In the genomic region with DNA sequence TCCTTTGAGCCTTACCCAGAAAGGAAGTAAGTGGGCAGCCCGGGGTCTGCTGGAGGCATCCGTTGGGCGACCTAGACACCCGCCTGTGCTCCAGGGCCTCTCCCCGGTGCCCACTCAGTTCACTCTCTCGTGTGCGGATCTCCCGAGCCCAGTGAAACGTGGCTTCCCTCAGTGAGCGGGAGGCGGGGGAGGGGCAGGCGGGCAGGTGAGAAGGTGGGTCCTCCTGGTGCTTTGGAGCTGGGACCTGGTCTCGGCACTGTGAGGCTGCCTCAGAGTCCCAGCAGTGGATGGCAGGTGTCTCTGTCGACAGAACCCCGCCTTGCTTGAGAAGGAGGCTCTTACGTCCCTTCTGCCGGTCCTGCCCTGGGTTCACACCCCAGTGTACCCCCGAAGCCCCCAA, we compare ENCODE assay signal across 16 cellular contexts. TPM values are rescaled to one million over a fixed set of nuclear protein-coding genes. Genes with fewer than 3 reads are reported as not detected.
A peak's percentile ranks its signal among the peaks of the same experiment; 100 is the strongest.
DNase-seq lines count a peak whose midpoint lies in the region; TF ChIP-seq lines count a peak whose summit lies in the region.
"Had no signal": no experiment of that assay in that cellular context is flagged by ENCODE, and none has a peak within 500 bp of the region (broad histone marks: within the 10 kb centered on the region; RNA-seq: fewer than 3 reads in every experiment).

No MANE protein-coding gene starts in this region.

- CTCF ChIA-PET in activated CD4-positive, alpha-beta memory T cell treated with anti-CD3 and anti-CD28 coated beads for 36 hours (lab: Charles Lee), result no interaction called here
- CTCF ChIA-PET in activated CD4-positive, alpha-beta memory T cell treated with anti-CD3 and anti-CD28 coated beads, Interleukin-2, amount 10 ng/mL, durations not matched to agents 7 days and 5 days (lab: Charles Lee), result no interaction called here

- no peak overlapping the region for H3T11ph ChIP-seq in H9 (ENCODE audit: low read length)

- H3K9ac ChIP-seq in H9 (ENCODE audit: extremely low read depth, insufficient read length, low read length), result no peak overlapping the region

- no peaks in the 10 kb centered on the region for H3K9me3 Mint-ChIP-seq in activated CD4-positive, alpha-beta memory T cell treated with anti-CD3 and anti-CD28 coated beads for 36 hours
- H3K9me3 Mint-ChIP-seq in activated CD4-positive, alpha-beta memory T cell treated with anti-CD3 and anti-CD28 coated beads, Interleukin-2, amount 10 ng/mL, durations not matched to agents 7 days and 5 days, result no peaks in the 10 kb centered on the region
- no peaks in the 10 kb centered on the region; a peak in 1 of 5 replicates for H3K9me3 Mint-ChIP-seq in H9
- H3K9me3 Mint-ChIP-seq in immature natural killer cell, result no peaks in the 10 kb centered on the region
- H3K9me3 Mint-ChIP-seq: HFFc6 had no signal

- peaks cover 36% of the 10 kb centered on the region for H3K4me1 Mint-ChIP-seq in activated CD4-positive, alpha-beta memory T cell treated with anti-CD3 and anti-CD28 coated beads for 36 hours (ENCODE audit: low read depth)
- H3K4me1 Mint-ChIP-seq in activated CD4-positive, alpha-beta memory T cell treated with anti-CD3 and anti-CD28 coated beads, Interleukin-2, amount 10 ng/mL, durations not matched to agents 7 days and 5 days, result peaks cover 36% of the 10 kb centered on the region
- H3K4me1 Mint-ChIP-seq in H9, result peaks cover 9 to 24% of the 10 kb centered on the region in 2 experiments
- peaks cover 56 to 69% of the 10 kb centered on the region in 2 donors for H3K4me1 Mint-ChIP-seq in immature natural killer cell

- no peak overlapping the region for H3K27ac ChIP-seq in H9 (ENCODE audit: insufficient read length, low read depth, low read length)
- H3K27ac ChIP-seq: C4-2B, PC-9 had no signal

- H3K27ac Mint-ChIP-seq in activated CD4-positive, alpha-beta memory T cell treated with anti-CD3 and anti-CD28 coated beads for 36 hours, result peak overlapping the region; percentile 24
- no peak overlapping the region for H3K27ac Mint-ChIP-seq in activated CD4-positive, alpha-beta memory T cell treated with anti-CD3 and anti-CD28 coated beads, Interleukin-2, amount 10 ng/mL, durations not matched to agents 7 days and 5 days
- H3K27ac Mint-ChIP-seq in H9 (peak overlapping the region in 2 of 3 experiments; percentile 61 to 81; a peak in 3 of 7 replicates), immature natural killer cell (peak overlapping the region in 5 of 6 donors; percentile 75 to 88 (median 84))

- no peak overlapping the region for H4K8ac ChIP-seq in H9 (replicated peaks; ENCODE audit: insufficient read length, low read depth, low read length)

- no peaks in the 10 kb centered on the region for H3K79me1 ChIP-seq in H9 (ENCODE audit: insufficient read depth, low read depth, low read length, poor library complexity, severe bottlenecking)

- H3K4ac ChIP-seq in H9 (ENCODE audit: low read depth, low read length), result no peak overlapping the region

- H3K4me2 ChIP-seq in H9 (ENCODE audit: insufficient read depth, insufficient read length, low read length), result no peak overlapping the region
- H3K4me2 ChIP-seq: PC-9 had no signal

- no peak overlapping the region for H2BK120ac ChIP-seq in H9 (ENCODE audit: low read depth, low read length, poor library complexity, severe bottlenecking)

- POLR2A ChIA-PET in activated CD4-positive, alpha-beta memory T cell treated with anti-CD3 and anti-CD28 coated beads for 36 hours (lab: Charles Lee), result no interaction called here
- POLR2A ChIA-PET in activated CD4-positive, alpha-beta memory T cell treated with anti-CD3 and anti-CD28 coated beads, Interleukin-2, amount 10 ng/mL, durations not matched to agents 7 days and 5 days (lab: Charles Lee), result no interaction called here

- no CpG with 5 or more reads among the region's 18 CpGs for WGBS in H9 (ENCODE audit: extremely low coverage, insufficient read length, low lambda C conversion rate)

- intact Hi-C loops in activated CD4-positive, alpha-beta memory T cell treated with anti-CD3 and anti-CD28 coated beads for 36 hours (cut with micrococcal nuclease), result no loop called here

- no peak overlapping the region for H4K91ac ChIP-seq in H9 (ENCODE audit: insufficient read length, low read depth, low read length)

- H3K27me3 Mint-ChIP-seq in activated CD4-positive, alpha-beta memory T cell treated with anti-CD3 and anti-CD28 coated beads for 36 hours, result no peaks in the 10 kb centered on the region
- no peaks in the 10 kb centered on the region for H3K27me3 Mint-ChIP-seq in activated CD4-positive, alpha-beta memory T cell treated with anti-CD3 and anti-CD28 coated beads, Interleukin-2, amount 10 ng/mL, durations not matched to agents 7 days and 5 days
- H3K27me3 Mint-ChIP-seq in H9 (ENCODE audit: low read depth), result peaks cover 2% of the 10 kb centered on the region
- peaks cover 24 to 35% (median 26%) of the 10 kb centered on the region in 3 donors for H3K27me3 Mint-ChIP-seq in immature natural killer cell (ENCODE audit: low read depth in 3 of 3)

- no peaks in the 10 kb centered on the region for H3K27me3 ChIP-seq in H9 (ENCODE audit: insufficient read depth, low read length)
- H3K27me3 ChIP-seq: MG63 had no signal

- no peaks in the 10 kb centered on the region for H3K4me1 ChIP-seq in H9 (ENCODE audit: insufficient read depth, low read length)

- H3K23ac ChIP-seq in H9 (ENCODE audit: insufficient read length, low read depth, low read length), result no peak overlapping the region

- H3K18ac ChIP-seq in H9 (ENCODE audit: insufficient read length, low read depth, low read length), result no peak overlapping the region

- no peak for TF ChIP-seq CTCF in H9 (conservative IDR thresholded peaks at IDR 0.05)

- H2BK20ac ChIP-seq in H9 (ENCODE audit: low read depth, low read length, poor library complexity, severe bottlenecking), result no peak overlapping the region

- no peak overlapping the region for H2BK12ac ChIP-seq in H9 (ENCODE audit: insufficient read length, low read depth, low read length)

- no peak for DNase-seq in activated CD4-positive, alpha-beta memory T cell treated with anti-CD3 and anti-CD28 coated beads for 36 hours
- DNase-seq in activated CD4-positive, alpha-beta memory T cell treated with anti-CD3 and anti-CD28 coated beads, Interleukin-2, amount 10 ng/mL, durations not matched to agents 7 days and 5 days, result no peak
- no peak for DNase-seq in H9
- no peak for DNase-seq in immature natural killer cell
- no peak for DNase-seq in mucosa of gallbladder (ENCODE audit: low spot score)
- no peak for DNase-seq in DMS 273 (lab: John Stamatoyannopoulos, UW; ENCODE audit: unreplicated experiment)
- DNase-seq: AML-193, HFFc6, MG63, NCI-H1048, NCI-H146, NCI-H2029 treated with DMSO at 0.1 percent for 48 hours, NCI-H2171, NCI-H526 had no signal

- no peaks in the 10 kb centered on the region for H3K79me2 ChIP-seq in H9 (ENCODE audit: insufficient read depth, low read length)

- no peak overlapping the region for H2AK5ac ChIP-seq in H9 (ENCODE audit: insufficient read length, low read length)

- no peaks in the 10 kb centered on the region for H4K20me1 ChIP-seq in H9 (ENCODE audit: control insufficient read depth, insufficient read depth, insufficient read length)

- H3K56ac ChIP-seq in H9 (ENCODE audit: insufficient read length, low read depth, low read length), result no peak overlapping the region

- peaks cover 40% of the 10 kb centered on the region for H3K36me3 Mint-ChIP-seq in activated CD4-positive, alpha-beta memory T cell treated with anti-CD3 and anti-CD28 coated beads for 36 hours
- H3K36me3 Mint-ChIP-seq in activated CD4-positive, alpha-beta memory T cell treated with anti-CD3 and anti-CD28 coated beads, Interleukin-2, amount 10 ng/mL, durations not matched to agents 7 days and 5 days (ENCODE audit: low read depth), result peaks cover 63% of the 10 kb centered on the region
- H3K36me3 Mint-ChIP-seq in H9 (ENCODE audit: insufficient read depth in 1 of 3, low read depth in 3 of 3) (peaks cover 16 to 61% (median 53%) of the 10 kb centered on the region in 3 experiments; a peak in 6 of 7 replicates), immature natural killer cell (peaks cover 21 to 47% (median 28%) of the 10 kb centered on the region in 3 donors)

- H3K14ac ChIP-seq in H9 (ENCODE audit: insufficient read depth, low read length), result no peak overlapping the region

- no peak overlapping the region for H2BK5ac ChIP-seq in H9 (ENCODE audit: insufficient read length, low read length)

- H3K4me3 Mint-ChIP-seq in activated CD4-positive, alpha-beta memory T cell treated with anti-CD3 and anti-CD28 coated beads for 36 hours, result no peak overlapping the region
- H3K4me3 Mint-ChIP-seq in activated CD4-positive, alpha-beta memory T cell treated with anti-CD3 and anti-CD28 coated beads, Interleukin-2, amount 10 ng/mL, durations not matched to agents 7 days and 5 days, result no peak overlapping the region
- H3K4me3 Mint-ChIP-seq in H9 (no peak overlapping the region), immature natural killer cell (peak overlapping the region in 2 of 5 donors; percentile 35 to 63)
- H3K4me3 Mint-ChIP-seq: HFFc6 had no signal

- no peak overlapping the region for H2BK15ac ChIP-seq in H9 (ENCODE audit: low read depth, low read length)

- no peak overlapping the region for H2AFZ ChIP-seq in H9 (ENCODE audit: low read length)
- H2AFZ ChIP-seq: PC-9 had no signal

- no peaks in the 10 kb centered on the region for H3K23me2 ChIP-seq in H9 (ENCODE audit: insufficient read length, low read depth, low read length, poor library complexity, severe bottlenecking)

- H4K5ac ChIP-seq in H9 (ENCODE audit: insufficient read length, low read depth, low read length), result no peak overlapping the region

- no peaks in the 10 kb centered on the region for H3K9me3 ChIP-seq in H9 (ENCODE audit: control insufficient read depth, low read depth, low read length)
- H3K9me3 ChIP-seq: MG63 had no signal

RNA-seq across cellular contexts. Expression of gene ZNF276, which starts 8.0 kb away (rescaled TPM):
- total RNA-seq in activated CD4-positive, alpha-beta memory T cell treated with anti-CD3 and anti-CD28 coated beads for 36 hours, result 10 to 100 TPM; 22.1 to 25.6 TPM
- 10 to 100 TPM; 50.4 to 56.5 TPM for total RNA-seq in activated CD4-positive, alpha-beta memory T cell treated with anti-CD3 and anti-CD28 coated beads, Interleukin-2, amount 10 ng/mL, durations not matched to agents 7 days and 5 days
- total RNA-seq in H9 (2021) (17.4 and 18.6 TPM in 2 replicates), mucosa of gallbladder (39.0 TPM)
- 10 to 100 TPM; 20.6 to 91.6 (median 30.0) TPM for polyA plus RNA-seq in immature natural killer cell

RNA-seq across cellular contexts. Expression of gene VPS9D1, which starts 8.6 kb away (rescaled TPM):
- 1 to 10 TPM; 2.9 to 3.2 TPM for total RNA-seq in activated CD4-positive, alpha-beta memory T cell treated with anti-CD3 and anti-CD28 coated beads for 36 hours
- total RNA-seq in activated CD4-positive, alpha-beta memory T cell treated with anti-CD3 and anti-CD28 coated beads, Interleukin-2, amount 10 ng/mL, durations not matched to agents 7 days and 5 days, result 1 to 10 TPM; 7.0 to 7.8 TPM
- total RNA-seq in H9 (2021) (5.6 and 6.0 TPM in 2 replicates), mucosa of gallbladder (20.8 TPM)
- polyA plus RNA-seq in immature natural killer cell, result 1 to 10 TPM in 1 of 3 donors, under 1 TPM in 2; 0.65 to 1.3 (median 0.96) TPM

RNA-seq across cellular contexts. Expression of gene SPATA2L, which starts 27.8 kb away (rescaled TPM):
- 1 to 10 TPM; 6.8 to 7.6 TPM for total RNA-seq in activated CD4-positive, alpha-beta memory T cell treated with anti-CD3 and anti-CD28 coated beads for 36 hours
- 10 to 100 TPM in 1 of 2 experiments, 1 to 10 TPM in 1; 9.4 to 10.0 TPM for total RNA-seq in activated CD4-positive, alpha-beta memory T cell treated with anti-CD3 and anti-CD28 coated beads, Interleukin-2, amount 10 ng/mL, durations not matched to agents 7 days and 5 days
- 27.1 and 27.4 TPM in 2 replicates for total RNA-seq in H9 (2021)
- 10 to 100 TPM in 2 of 3 donors, 1 to 10 TPM in 1; 4.7 to 14.5 (median 13.4) TPM for polyA plus RNA-seq in immature natural killer cell
- 29.6 TPM for total RNA-seq in mucosa of gallbladder

RNA-seq across cellular contexts. Expression of gene CDK10, which starts 42.8 kb away (rescaled TPM):
- total RNA-seq in activated CD4-positive, alpha-beta memory T cell treated with anti-CD3 and anti-CD28 coated beads for 36 hours, result 10 to 100 TPM; 90.0 to 92.4 TPM
- 10 to 100 TPM; 73.2 to 74.0 TPM for total RNA-seq in activated CD4-positive, alpha-beta memory T cell treated with anti-CD3 and anti-CD28 coated beads, Interleukin-2, amount 10 ng/mL, durations not matched to agents 7 days and 5 days
- 76.6 and 77.1 TPM in 2 replicates for total RNA-seq in H9 (2021)
- polyA plus RNA-seq in immature natural killer cell, result 10 to 100 TPM; 28.0 to 42.7 (median 35.2) TPM
- total RNA-seq in mucosa of gallbladder, result 168 TPM
